Comparison of ENCODE assay signal across 1 cellular context in genomic region chr2:112481528-112482228, GRCh38.
A peak's percentile ranks its signal among the peaks of the same experiment; 100 is the strongest.
TF ChIP-seq lines count a peak whose summit lies in the region.

Gene TTL (plus strand): TSS chr2:112482156. CDS start chr2:112482345, 189 bp downstream.

TF ChIP-seq in K562, 482 proteins besides CTCF, POLR2A, EP300 and RAD21 (continued from another document):
- TF ChIP-seq STAT6 (CRISPR knock-in tag; IDR thresholded peaks at IDR 0.05) (no peak), JUNB (CRISPR knock-in tag; conservative IDR thresholded peaks at IDR 0.05) (no peak), ETS2 (tag; IDR thresholded peaks at IDR 0.05; ENCODE audit: borderline replicate concordance, poor library complexity, severe bottlenecking) (no peak), ZNF316 (IDR thresholded peaks at IDR 0.05) (no peak), NR2F6 (CRISPR knock-in tag; IDR thresholded peaks at IDR 0.05) (no peak), ZZZ3 (IDR thresholded peaks at IDR 0.05) (no peak), NR1H2 (CRISPR knock-in tag; IDR thresholded peaks at IDR 0.05) (no peak), ETV5 (CRISPR knock-in tag; IDR thresholded peaks at IDR 0.05; ENCODE audit: low read depth) (no peak; the same call in 1 of the 2 replicates), MLLT1 (IDR thresholded peaks at IDR 0.05) (no peak), ZNF444 (CRISPR knock-in tag; IDR thresholded peaks at IDR 0.05) (no peak), ZFP91 (CRISPR knock-in tag; IDR thresholded peaks at IDR 0.05) (no peak), RBM15 (IDR thresholded peaks at IDR 0.05; ENCODE audit: insufficient read depth, low read length) (no peak), ZNF79 (CRISPR knock-in tag; IDR thresholded peaks at IDR 0.05; ENCODE audit: low read depth) (no peak), ZBTB17 (CRISPR knock-in tag; IDR thresholded peaks at IDR 0.05) (no peak), ZNF398 (CRISPR knock-in tag; IDR thresholded peaks at IDR 0.05) (no peak), ELK1 (CRISPR knock-in tag; IDR thresholded peaks at IDR 0.05) (no peak), ZEB2 (IDR thresholded peaks at IDR 0.05) (no peak), TCF7 (IDR thresholded peaks at IDR 0.05; ENCODE audit: borderline replicate concordance) (no peak), ZNF217 (CRISPR knock-in tag; IDR thresholded peaks at IDR 0.05) (no peak), MECOM (CRISPR knock-in tag; IDR thresholded peaks at IDR 0.05) (no peak), PYGO2 (tag; IDR thresholded peaks at IDR 0.05) (no peak), ZNF57 (CRISPR knock-in tag; IDR thresholded peaks at IDR 0.05) (no peak), HNRNPK (IDR thresholded peaks at IDR 0.05; ENCODE audit: low read depth, low read length, poor library complexity, severe bottlenecking) (no peak), KAT8 (IDR thresholded peaks at IDR 0.05; ENCODE audit: low read depth) (no peak), ZNF512 (tag; IDR thresholded peaks at IDR 0.05) (no peak), PHF21A (IDR thresholded peaks at IDR 0.05; ENCODE audit: borderline replicate concordance, low read depth) (no peak), SMARCA4 (IDR thresholded peaks at IDR 0.05) (no peak), KLF13 (tag; IDR thresholded peaks at IDR 0.05; ENCODE audit: borderline replicate concordance, low read depth) (peak; percentile 80), GMEB1 (CRISPR knock-in tag; IDR thresholded peaks at IDR 0.05) (peak; percentile 72), XRCC3 (IDR thresholded peaks at IDR 0.05) (no peak), NR3C1 (CRISPR knock-in tag; IDR thresholded peaks at IDR 0.05) (no peak), RBBP5 (IDR thresholded peaks at IDR 0.05; ENCODE audit: borderline replicate concordance, insufficient read depth, low read length, poor library complexity, severe bottlenecking) (no peak), CCNT2 (IDR thresholded peaks at IDR 0.05; ENCODE audit: borderline replicate concordance, extremely low read depth, insufficient read length, low read depth, low read length) (peak; percentile 82), PBX2 (CRISPR knock-in tag; IDR thresholded peaks at IDR 0.05; ENCODE audit: low read depth) (no peak), PBX2 (tag; conservative IDR thresholded peaks at IDR 0.05; ENCODE audit: low read depth) (no peak), SNRNP70 (optimal IDR thresholded peaks at IDR 0.05; ENCODE audit: low read depth, low read length) (no peak), HMG20B (CRISPR knock-in tag; IDR thresholded peaks at IDR 0.05) (no peak), E2F6 (IDR thresholded peaks at IDR 0.05; ENCODE audit: borderline replicate concordance in 1 of 2, extremely low read depth in 1 of 2, insufficient read depth in 1 of 2, insufficient read length in 1 of 2, low read depth in 1 of 2, low read length in 1 of 2, poor library complexity in 1 of 2, severe bottlenecking in 1 of 2) (peak in 1 of 2 experiments; percentile 74), NBN (IDR thresholded peaks at IDR 0.05; ENCODE audit: low read depth) (no peak; the same call in 1 of the 2 replicates), PTTG1 (tag; IDR thresholded peaks at IDR 0.05; ENCODE audit: low read depth) (no peak), ARHGAP35 (IDR thresholded peaks at IDR 0.05; ENCODE audit: partially characterized antibody) (no peak), HDAC3 (IDR thresholded peaks at IDR 0.05; ENCODE audit: borderline replicate concordance, partially characterized antibody) (no peak), ATF4 (CRISPR knock-in tag; IDR thresholded peaks at IDR 0.05) (no peak), SOX6 (IDR thresholded peaks at IDR 0.05) (no peak), PTRF (tag; IDR thresholded peaks at IDR 0.05) (no peak), HMBOX1 (IDR thresholded peaks at IDR 0.05) (no peak)
